Comparison of ENCODE assay signal across 26 cellular contexts in the genomic region with DNA sequence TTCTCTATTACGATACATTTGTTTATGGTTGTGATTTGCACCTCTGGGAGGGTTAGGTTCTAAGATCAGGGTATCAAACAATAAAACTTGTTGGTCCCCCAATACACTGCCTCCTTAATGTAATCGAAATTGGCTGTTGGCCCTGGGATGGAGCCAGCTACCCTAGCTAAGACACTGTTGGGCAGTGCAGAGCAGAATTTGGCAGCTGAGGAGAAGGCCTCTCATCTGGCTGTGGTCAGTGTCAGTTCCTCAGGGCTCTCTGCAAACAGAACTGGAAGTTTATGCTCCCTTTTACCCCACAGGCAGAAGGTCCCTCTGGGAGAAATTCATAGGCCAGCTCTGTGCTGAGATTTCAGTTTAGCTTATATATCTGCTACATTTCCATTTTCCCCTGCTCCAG. TPM values are rescaled to one million over a fixed set of nuclear protein-coding genes. Genes with fewer than 3 reads are reported as not detected.
DNase-seq lines count a peak whose midpoint lies in the region; ATAC-seq and TF ChIP-seq lines count a peak whose summit lies in the region.
"Had no signal": no experiment of that assay in that cellular context is flagged by ENCODE, and none has a peak within 500 bp of the region (broad histone marks: within the 10 kb centered on the region; RNA-seq: fewer than 3 reads in every experiment).

No MANE protein-coding gene starts in this region.

- H3K27me3 Mint-ChIP-seq in CD14-positive monocyte (ENCODE audit: low read depth in 3 of 3) = peaks cover 0 to 6% (median 0%) of the 10 kb centered on the region in 3 donors
- H3K27me3 Mint-ChIP-seq: memory B cell had no signal

- peaks cover 0 to 5% (median 0%) of the 10 kb centered on the region in 7 donors for H3K9me3 Mint-ChIP-seq in CD14-positive monocyte
- H3K9me3 Mint-ChIP-seq: activated T-cell treated with anti-CD3 and anti-CD28 coated beads, Interleukin-2, amount 50 U/mL, for 4 hours; CD4-positive, alpha-beta T cell; memory B cell had no signal

- ATAC-seq in left ventricle myocardium superior (peak; percentile 25), HG02763 (IDR thresholded peaks at IDR 0.05; ENCODE audit: unreplicated experiment) (no peak), HG02610 (IDR thresholded peaks at IDR 0.05; ENCODE audit: unreplicated experiment) (no peak)
- ATAC-seq: activated T-cell treated with anti-CD3 and anti-CD28 coated beads, Interleukin-2, amount 50 U/mL, for 4 hours had no signal

- H3K27me3 ChIP-seq in parathyroid adenoma (ENCODE audit: control insufficient read depth, insufficient read depth, low read length) = no peaks in the 10 kb centered on the region
- H3K27me3 ChIP-seq: breast epithelium, Peyer's patch had no signal

- no peak for DNase-seq in CD14-positive monocyte (ENCODE audit: low spot score)
- DNase-seq in MV-4-11 (lab: John Stamatoyannopoulos, UW) = peak; percentile 46
- no peak for DNase-seq in left ventricle myocardium superior
- DNase-seq in GM03348 (ENCODE audit: low spot score) = no peak
- no peak for DNase-seq in AG20443 (ENCODE audit: low spot score)
- DNase-seq: activated CD4-positive, alpha-beta T cell treated with anti-CD3 and anti-CD28 coated beads for 4 hours; activated naive CD4-positive, alpha-beta T cell; activated T-cell treated with anti-CD3 and anti-CD28 coated beads, Interleukin-2, amount 50 U/mL, for 4 hours; CD4-positive, alpha-beta T cell; kidney; NCI-H1436 treated with DMSO at 0.1 percent for 48 hours; NCI-H524; nucleus accumbens; stimulated activated CD4-positive, alpha-beta T cell treated with anti-CD3 and anti-CD28 coated beads, Interleukin-12 subunit alpha, Interleukin-12 subunit beta, amount 100 ng/mL, for 4 hours; stimulated activated CD4-positive, alpha-beta T cell treated with anti-CD3 and anti-CD28 coated beads, Interleukin-4, amount 100 ng/mL, for 4 hours had no signal

- H3K4me1 ChIP-seq in parathyroid adenoma = peaks cover 3% of the 10 kb centered on the region
- H3K4me1 ChIP-seq: Peyer's patch had no signal

- TF ChIP-seq CTCF in CD14-positive monocyte (IDR thresholded peaks at IDR 0.05) (no peak), parathyroid adenoma (IDR thresholded peaks at IDR 0.05) (no peak)

- intact Hi-C loops in CD14-positive monocyte (cut with micrococcal nuclease) = loop anchor here (5.0 kb wide), 2 partner anchors 39 to 44 kb away; partner anchors contain the start of gene OXER1 (in 1 of the 2)
- intact Hi-C loops in left ventricle myocardium superior (cut with micrococcal nuclease) = no loop called here

- peaks cover 27 to 39% of the 10 kb centered on the region in 2 donors for H3K36me3 Mint-ChIP-seq in CD14-positive monocyte

- H3K4me3 ChIP-seq in parathyroid adenoma (ENCODE audit: low read depth, low read length) = no peak overlapping the region
- H3K4me3 ChIP-seq: breast epithelium, coronary artery, Peyer's patch had no signal

- no peak overlapping the region for H3K4me2 ChIP-seq in parathyroid adenoma (ENCODE audit: low read length)

- no peaks in the 10 kb centered on the region for H3K9me3 ChIP-seq in parathyroid adenoma (ENCODE audit: control insufficient read depth, low read length)
- H3K9me3 ChIP-seq: breast epithelium, Peyer's patch had no signal

- H3K4me1 Mint-ChIP-seq in CD14-positive monocyte = peaks cover 40% of the 10 kb centered on the region

- no peaks in the 10 kb centered on the region for H3K36me3 ChIP-seq in parathyroid adenoma (ENCODE audit: control insufficient read depth, insufficient read depth, low read length)
- H3K36me3 ChIP-seq: breast epithelium, Peyer's patch had no signal

- H3K27ac ChIP-seq in parathyroid adenoma = no peak overlapping the region
- H3K27ac ChIP-seq: Peyer's patch had no signal

- peak overlapping the region; percentile 43 for H2AFZ ChIP-seq in parathyroid adenoma

- no peak overlapping the region for H3K9ac ChIP-seq in parathyroid adenoma

- H3K79me2 ChIP-seq in parathyroid adenoma = no peaks in the 10 kb centered on the region

- no peak overlapping the region for H3K4me3 Mint-ChIP-seq in CD14-positive monocyte
- H3K4me3 Mint-ChIP-seq: activated T-cell treated with anti-CD3 and anti-CD28 coated beads, Interleukin-2, amount 50 U/mL, for 4 hours; CD4-positive, alpha-beta T cell; memory B cell had no signal

- peak overlapping the region in 5 of 7 donors; percentile 36 to 81 (median 58) for H3K27ac Mint-ChIP-seq in CD14-positive monocyte
- H3K27ac Mint-ChIP-seq: CD4-positive, alpha-beta T cell; memory B cell had no signal

RNA-seq across cellular contexts. Expression of gene HAAO, which starts 8.6 kb away (rescaled TPM):
- 10 to 100 TPM; 10.5 to 15.0 TPM for polyA plus RNA-seq in CD14-positive monocyte
- total RNA-seq in left ventricle myocardium superior = 1.9 TPM
- total RNA-seq: CD4-positive, alpha-beta T cell; M059J; SK-MEL-5 had no signal

RNA-seq across cellular contexts. Expression of gene OXER1, which starts 37.0 kb away (rescaled TPM):
- 1 to 10 TPM; 3.8 to 5.7 TPM for polyA plus RNA-seq in CD14-positive monocyte
- total RNA-seq in left ventricle myocardium superior = 0.74 TPM
- total RNA-seq: activated CD8-positive, alpha-beta memory T cell treated with anti-CD3 and anti-CD28 coated beads for 36 hours; CD4-positive, alpha-beta T cell; M059J; SK-MEL-5 had no signal
- polyA plus RNA-seq: fibroblast of lung had no signal
